ENCODE assay signal across 16 cellular contexts in genomic region chr2:63486861-63487290, GRCh38.
DNase-seq lines count a peak whose midpoint lies in the region; TF ChIP-seq lines count a peak whose summit lies in the region.
"Had no signal": no experiment of that assay in that cellular context is flagged by ENCODE, and none has a peak within 500 bp of the region (broad histone marks: within the 10 kb centered on the region; RNA-seq: fewer than 3 reads in every experiment).

No MANE protein-coding gene starts in this region.

- TF ChIP-seq CTCF in neural cell (IDR thresholded peaks at IDR 0.05; ENCODE audit: poor library complexity, severe bottlenecking), result peak; percentile 30
- TF ChIP-seq CTCF in prostate gland (IDR thresholded peaks at IDR 0.05), result no peak

- TF ChIP-seq RAD21 in neural cell (conservative IDR thresholded peaks at IDR 0.05), result no peak

- no peaks in the 10 kb centered on the region for H3K4me1 ChIP-seq in prostate gland (replicated peaks)

- no peak overlapping the region for H2AFZ ChIP-seq in neural cell (ENCODE audit: low read depth, low read length)

- H3K9ac ChIP-seq in neural cell (ENCODE audit: low read length), result no peak overlapping the region

- peak in 2 of 3 experiments; percentile 46 to 64 for DNase-seq in NCI-H1417 (lab: John Stamatoyannopoulos, UW)
- DNase-seq in NCI-H1417 treated with DMSO at 0.1 percent for 48 hours (lab: John Stamatoyannopoulos, UW), result no peak
- peak; percentile 21 for DNase-seq in NAMALWA (ENCODE audit: low spot score)
- peak; percentile 18 for DNase-seq in SW480 (ENCODE audit: low spot score)
- DNase-seq in prostate gland (ENCODE audit: low spot score), result no peak
- no peak for DNase-seq in HPDE6-E6E7 (ENCODE audit: extremely low spot score)
- DNase-seq in NCI-H2107 (lab: John Stamatoyannopoulos, UW), result no peak
- DNase-seq: ACHN; activated CD4-positive, alpha-beta T cell treated with anti-CD3 and anti-CD28 coated beads, Interleukin-2, amount 10 ng/mL, durations not matched to agents 24 days and 14 days; activated naive CD4-positive, alpha-beta T cell; EL; kidney; NCI-H1694; nephron progenitor cell; stimulated activated CD4-positive, alpha-beta T cell treated with anti-CD3 and anti-CD28 coated beads, Interleukin-12 subunit alpha, Interleukin-12 subunit beta, amount 100 ng/mL, for 4 hours had no signal

- intact Hi-C loops in prostate gland (cut with DNase I), result loop anchor here (10.0 kb wide), 1 partner anchor 1032 kb away; no protein-coding TSS in a partner anchor

- WGBS in prostate gland, result 68% methylated on average over 2 of the region's 2 CpGs

- H3K9me3 ChIP-seq in neural cell (ENCODE audit: low read length) (no peaks in the 10 kb centered on the region), prostate gland (no peaks in the 10 kb centered on the region)

- H3K27ac ChIP-seq in neural cell (ENCODE audit: low read length) (no peak overlapping the region), prostate gland (no peak overlapping the region)

- H3K4me3 ChIP-seq in neural cell (ENCODE audit: low read length), result no peak overlapping the region
- H3K4me3 ChIP-seq in prostate gland, result no peak overlapping the region

- no peaks in the 10 kb centered on the region for H4K20me1 ChIP-seq in neural cell (ENCODE audit: insufficient read depth)

- H3F3A ChIP-seq in neural cell (ENCODE audit: insufficient read depth, low read length, poor library complexity, severe bottlenecking), result no peaks in the 10 kb centered on the region

- no peaks in the 10 kb centered on the region for H3K27me3 ChIP-seq in neural cell (ENCODE audit: insufficient read depth, low read depth, low read length)
- H3K27me3 ChIP-seq in prostate gland (replicated peaks; ENCODE audit: insufficient read depth), result no peaks in the 10 kb centered on the region

- no peak overlapping the region for H3K4me2 ChIP-seq in neural cell (ENCODE audit: low read length)

- no peak for TF ChIP-seq POLR2A in prostate gland (IDR thresholded peaks at IDR 0.05)

- TF ChIP-seq EP300 in neural cell (conservative IDR thresholded peaks at IDR 0.05; ENCODE audit: poor library complexity, severe bottlenecking), result no peak

- no peaks in the 10 kb centered on the region for H3K9me2 ChIP-seq in neural cell (ENCODE audit: insufficient read depth, low read length)

- H3K36me3 ChIP-seq in neural cell (ENCODE audit: insufficient read depth, low read length), result no peaks in the 10 kb centered on the region
- H3K36me3 ChIP-seq in prostate gland, result no peaks in the 10 kb centered on the region

- no peaks in the 10 kb centered on the region for H3K79me2 ChIP-seq in neural cell (replicated peaks; ENCODE audit: insufficient read depth, low read length)

TF ChIP-seq in neural cell, 6 proteins besides CTCF, POLR2A, EP300 and RAD21:
- TF ChIP-seq REST (IDR thresholded peaks at IDR 0.05; ENCODE audit: borderline replicate concordance) (no peak), POLR2AphosphoS5 (IDR thresholded peaks at IDR 0.05) (no peak), MXI1 (conservative IDR thresholded peaks at IDR 0.05; ENCODE audit: poor library complexity, severe bottlenecking) (no peak), TAF1 (IDR thresholded peaks at IDR 0.05; ENCODE audit: low read depth) (no peak), EZH2 (IDR thresholded peaks at IDR 0.05; ENCODE audit: borderline replicate concordance, insufficient read depth, low read length, poor library complexity, severe bottlenecking) (no peak), SMC3 (conservative IDR thresholded peaks at IDR 0.05; ENCODE audit: poor library complexity) (no peak)

Comparison
In these comparisons a context has a peak if more than half of its experiments do, and no peak if none do; other contexts are left out.
1. DNase-seq: peak in NCI-H1417 (2 of 3), NAMALWA (single experiment) and SW480 (single experiment); none in NCI-H1417 treated with DMSO at 0.1 percent for 48 hours (single experiment), prostate gland (single experiment), HPDE6-E6E7 (single experiment) and NCI-H2107 (single experiment).